8 cellular contexts compared by ENCODE assay signal in genomic region chr17:7479389-7480192, GRCh38. TPM values are rescaled to one million over a fixed set of nuclear protein-coding genes. Genes with fewer than 3 reads are reported as not detected.
A peak's percentile ranks its signal among the peaks of the same experiment; 100 is the strongest.
DNase-seq lines count a peak whose midpoint lies in the region; ATAC-seq and TF ChIP-seq lines count a peak whose summit lies in the region.

TSS of gene ZBTB4 (minus strand) at chr17:7479631. CDS start at chr17:7466801, 12,830 bp downstream.

- peak within 1 kb of the TSS; percentile 98 for H3K18ac ChIP-seq in mesendoderm (ENCODE audit: low read length)

- H2BK5ac ChIP-seq in mesendoderm (ENCODE audit: low read length), result peak within 1 kb of the TSS; percentile 40

- peaks cover 18% of the 10 kb centered on the region for H3K79me1 ChIP-seq in mesendoderm (ENCODE audit: low read length)

- H3K4me1 ChIP-seq in mesendoderm (ENCODE audit: control insufficient read depth, low read depth, low read length), result peaks cover 5% of the 10 kb centered on the region

- TF ChIP-seq POLR2A in NB4 (IDR thresholded peaks at IDR 0.05; ENCODE audit: extremely low read depth, insufficient read length), result peak; percentile 36

- H2BK15ac ChIP-seq in mesendoderm (replicated peaks; ENCODE audit: low read depth), result no peak within 1 kb of the TSS

- peaks cover 4% of the 10 kb centered on the region for H3K36me3 Mint-ChIP-seq in endothelial cell (ENCODE audit: low read depth, unreplicated experiment)

- DNase-seq in GM03348 (ENCODE audit: low spot score) (peak; percentile 92), NB4 (ENCODE audit: low read depth) (peak; percentile 45), endothelial cell (ENCODE audit: low spot score) (peak; percentile 30), mesendoderm (peak; percentile 70), OCI-M2 (lab: John Stamatoyannopoulos, UW; ENCODE audit: unreplicated experiment) (no peak)
- DNase-seq in activated CD8-positive, alpha-beta memory T cell treated with anti-CD3 and anti-CD28 coated beads, Interleukin-2, amount 50 U/mL, for 4 hours, result peak; percentile 72
- peak; percentile 40 for DNase-seq in stimulated activated CD8-positive, alpha-beta memory T cell treated with anti-CD3 and anti-CD28 coated beads, Interleukin-4, amount 100 ng/mL, for 24 hours (ENCODE audit: low read depth)

- H3K4ac ChIP-seq in mesendoderm (ENCODE audit: low read depth, low read length), result peak within 1 kb of the TSS; percentile 77

- H3K79me2 ChIP-seq in mesendoderm (ENCODE audit: control insufficient read depth, insufficient read depth, low read length), result peaks cover 13% of the 10 kb centered on the region

- H3K36me3 ChIP-seq in mesendoderm (ENCODE audit: control insufficient read depth, insufficient read depth, low read length), result no peaks in the 10 kb centered on the region

- H3K27me3 ChIP-seq in mesendoderm (ENCODE audit: insufficient read depth, low read length, poor library complexity), result no peaks in the 10 kb centered on the region

- H3K4me3 ChIP-seq in NB4 (ENCODE audit: low read depth, low read length) (peak within 1 kb of the TSS; percentile 38), mesendoderm (ENCODE audit: low read length) (peak within 1 kb of the TSS; percentile 54)

- ATAC-seq in HG03469 (IDR thresholded peaks at IDR 0.05; ENCODE audit: unreplicated experiment), result no peak

- peak within 1 kb of the TSS; percentile 99 for H3K4me3 Mint-ChIP-seq in endothelial cell (ENCODE audit: unreplicated experiment)

- TF ChIP-seq CTCF in NB4 (IDR thresholded peaks at IDR 0.05; ENCODE audit: low read depth, low read length), result no peak
- TF ChIP-seq CTCF in endothelial cell (IDR thresholded peaks at IDR 0.05; ENCODE audit: unreplicated experiment), result no peak

- H2AK5ac ChIP-seq in mesendoderm (ENCODE audit: low read length), result peak within 1 kb of the TSS; percentile 24

- peaks cover 53% of the 10 kb centered on the region for H3K4me1 Mint-ChIP-seq in endothelial cell (ENCODE audit: unreplicated experiment)

- H3K27me3 Mint-ChIP-seq in endothelial cell (ENCODE audit: unreplicated experiment), result peaks cover 31% of the 10 kb centered on the region

- WGBS in mesendoderm (ENCODE audit: extremely low coverage, insufficient coverage, low lambda C conversion rate), result no CpG with 5 or more reads among the region's 76 CpGs

- peak within 1 kb of the TSS; percentile 59 for H3K4me2 ChIP-seq in mesendoderm (ENCODE audit: low read length)

- H3K9me3 Mint-ChIP-seq in endothelial cell (ENCODE audit: unreplicated experiment), result no peaks in the 10 kb centered on the region

- peak within 1 kb of the TSS; percentile 91 for H3K9ac ChIP-seq in mesendoderm (ENCODE audit: low read length)

- H3K27ac Mint-ChIP-seq in endothelial cell (ENCODE audit: unreplicated experiment), result peak within 1 kb of the TSS; percentile 97

- H3K23ac ChIP-seq in mesendoderm (ENCODE audit: low read length), result peak within 1 kb of the TSS; percentile 7

- no peak within 1 kb of the TSS for H4K8ac ChIP-seq in mesendoderm (ENCODE audit: low read depth, low read length)

- H4K5ac ChIP-seq in mesendoderm (ENCODE audit: low read length), result no peak within 1 kb of the TSS

- peak within 1 kb of the TSS; percentile 62 for H3K27ac ChIP-seq in mesendoderm (ENCODE audit: low read depth, low read length)

- peak within 1 kb of the TSS; percentile 93 for H3K56ac ChIP-seq in mesendoderm (ENCODE audit: low read length)

- peak within 1 kb of the TSS; percentile 63 for H2BK120ac ChIP-seq in mesendoderm (ENCODE audit: low read depth, low read length)

RNA-seq across cellular contexts. Expression of gene ZBTB4, which starts in this region (rescaled TPM):
- 21.5 TPM for total RNA-seq in endothelial cell (ENCODE audit: unreplicated experiment)
- 5.3 TPM for polyA plus RNA-seq in mesendoderm (2013, experiment 1 of 2)
- 5.4 TPM for polyA plus RNA-seq in mesendoderm (2013, experiment 2 of 2)
